Comparison of ENCODE assay signal across 19 cellular contexts in the genomic region with DNA sequence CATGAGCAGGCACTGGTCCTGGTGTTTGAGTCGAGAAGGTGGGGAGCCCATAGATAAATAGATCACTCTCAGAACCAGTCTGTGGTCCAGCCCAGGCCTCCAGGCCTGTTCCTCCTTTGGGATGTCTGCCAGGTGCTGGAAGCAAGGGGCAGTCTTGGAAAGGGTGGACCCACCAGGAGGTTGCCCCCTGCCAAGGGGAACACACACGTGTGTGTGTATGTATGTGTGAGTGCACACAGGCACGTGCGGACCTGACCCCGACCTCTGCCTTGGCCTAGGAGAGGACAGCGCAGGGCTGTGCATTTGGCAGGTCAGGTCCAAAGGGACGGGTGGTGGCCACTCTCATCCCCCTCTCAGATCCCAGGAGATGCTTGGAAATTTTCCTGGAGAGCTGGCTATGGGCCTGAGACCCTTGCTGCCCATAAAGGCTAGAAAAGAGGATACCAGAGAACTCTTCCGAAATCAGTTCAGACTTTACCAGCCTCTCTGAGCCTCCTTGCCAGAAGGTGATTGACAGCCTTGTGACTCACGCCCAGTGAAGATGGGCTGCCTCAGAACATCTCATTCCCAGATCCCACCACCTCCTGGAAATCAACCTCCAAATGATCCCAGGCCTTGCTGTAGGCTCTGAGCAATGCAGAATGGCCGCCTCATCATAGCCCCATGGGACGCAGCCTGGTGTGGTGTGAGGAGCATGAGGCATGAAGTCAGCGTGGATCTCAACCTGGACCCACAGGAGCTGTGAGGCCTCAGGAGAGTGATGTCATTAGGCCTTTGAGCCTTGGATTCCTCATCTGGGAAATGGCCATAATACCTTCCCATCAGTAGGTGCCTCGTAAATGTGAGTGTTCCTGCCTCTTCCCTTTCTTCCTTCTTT. TPM values are rescaled to one million over a fixed set of nuclear protein-coding genes. Genes with fewer than 3 reads are reported as not detected.
DNase-seq lines count a peak whose midpoint lies in the region; ATAC-seq, FAIRE-seq and TF ChIP-seq lines count a peak whose summit lies in the region.
"Had no signal": no experiment of that assay in that cellular context is flagged by ENCODE, and none has a peak within 500 bp of the region (broad histone marks: within the 10 kb centered on the region; RNA-seq: fewer than 3 reads in every experiment).

No MANE protein-coding gene starts in this region.

- H3K27ac ChIP-seq in GM23248 (no peak overlapping the region), GM12878 (ENCODE audit: control insufficient read depth, insufficient read depth) (no peak overlapping the region), mesenchymal stem cell (ENCODE audit: low read length, poor library complexity, severe bottlenecking) (no peak overlapping the region), ovary (no peak overlapping the region)
- H3K27ac ChIP-seq in CD4-positive, alpha-beta T cell (ENCODE audit: low read depth, low read length) = no peak overlapping the region

- H4K8ac ChIP-seq in mesenchymal stem cell (ENCODE audit: low read length) = no peak overlapping the region

- peaks cover 23% of the 10 kb centered on the region for H3F3A ChIP-seq in GM23248 (ENCODE audit: insufficient read depth)

- H3K9ac ChIP-seq in GM23248 (no peak overlapping the region), GM12878 (ENCODE audit: control insufficient read depth, insufficient read depth, low read length) (no peak overlapping the region), mesenchymal stem cell (ENCODE audit: low read length) (no peak overlapping the region)

- H3K27me3 ChIP-seq in GM23248 (replicated peaks; ENCODE audit: insufficient read depth) (no peaks in the 10 kb centered on the region), GM12878 (replicated peaks in 1 of 2; ENCODE audit: control insufficient read depth in 2 of 2, insufficient read depth in 2 of 2, low read length in 1 of 2) (no peaks in the 10 kb centered on the region), mesenchymal stem cell (ENCODE audit: control insufficient read depth in 1 of 2, insufficient read depth in 1 of 2, low read length in 2 of 2) (no peaks in the 10 kb centered on the region), ovary (no peaks in the 10 kb centered on the region)
- H3K27me3 ChIP-seq in CD4-positive, alpha-beta T cell (ENCODE audit: control insufficient read depth, insufficient read depth, low read length) = no peaks in the 10 kb centered on the region

- no peak overlapping the region for H2BK5ac ChIP-seq in mesenchymal stem cell (ENCODE audit: low read depth, low read length, poor library complexity, severe bottlenecking)

- peak overlapping the region; percentile 32 for H3K27ac Mint-ChIP-seq in stimulated activated effector memory CD8-positive, alpha-beta T cell treated with anti-CD3 and anti-CD28 coated beads, Interleukin-12 subunit alpha, Interleukin-12 subunit beta, amount 100 ng/mL, for 72 hours
- no peak overlapping the region for H3K27ac Mint-ChIP-seq in activated T-helper 17 cell treated with anti-CD3 and anti-CD28 coated beads, Interleukin-2, amount 50 U/mL, for 72 hours
- H3K27ac Mint-ChIP-seq in CD4-positive, alpha-beta T cell = no peak overlapping the region
- H3K27ac Mint-ChIP-seq: activated CD4-positive, alpha-beta memory T cell treated with anti-CD3 and anti-CD28 coated beads for 36 hours; activated naive CD4-positive, alpha-beta T cell treated with anti-CD3 and anti-CD28 coated beads, Interleukin-2, amount 50 U/mL, for 24 hours; CD4-positive, CD25-positive, alpha-beta regulatory T cell had no signal

- H3K79me2 ChIP-seq in GM23248 (ENCODE audit: insufficient read depth) (no peaks in the 10 kb centered on the region), GM12878 (ENCODE audit: control insufficient read depth, insufficient read depth, low read length) (no peaks in the 10 kb centered on the region)

- no TSS peak for BruUV-seq in GM12878 (replicated peaks; lab: Mats Ljungman, UMichigan)

- WGBS in GM23248 (ENCODE audit: low coverage in 1 of 2, low lambda C conversion rate in 2 of 2, missing lambda C conversion rate in 2 of 2), 2 experiments = 85 to 87% methylated on average over 13 of the region's 13 CpGs
- 62% methylated on average over 13 of the region's 13 CpGs for WGBS in GM12878 (ENCODE audit: insufficient coverage, insufficient replicate concordance, low lambda C conversion rate, missing lambda C conversion rate)
- 90% methylated on average over 13 of the region's 13 CpGs for WGBS in mesenchymal stem cell
- WGBS in ovary, 3 donors = 91 to 94% (median 91%) methylated on average over 13 of the region's 13 CpGs

- peak overlapping the region; percentile 34 for H4K91ac ChIP-seq in mesenchymal stem cell (ENCODE audit: low read length)

- no peaks in the 10 kb centered on the region for H3K36me3 Mint-ChIP-seq in stimulated activated effector memory CD8-positive, alpha-beta T cell treated with anti-CD3 and anti-CD28 coated beads, Interleukin-12 subunit alpha, Interleukin-12 subunit beta, amount 100 ng/mL, for 72 hours
- H3K36me3 Mint-ChIP-seq in activated T-helper 17 cell treated with anti-CD3 and anti-CD28 coated beads, Interleukin-2, amount 50 U/mL, for 72 hours (ENCODE audit: low read depth) = no peaks in the 10 kb centered on the region
- no peaks in the 10 kb centered on the region for H3K36me3 Mint-ChIP-seq in CD4-positive, alpha-beta T cell (ENCODE audit: low read depth)
- H3K36me3 Mint-ChIP-seq: activated CD4-positive, alpha-beta memory T cell treated with anti-CD3 and anti-CD28 coated beads for 36 hours; activated naive CD4-positive, alpha-beta T cell treated with anti-CD3 and anti-CD28 coated beads, Interleukin-2, amount 50 U/mL, for 24 hours; CD4-positive, CD25-positive, alpha-beta regulatory T cell had no signal

- H3K4me3 Mint-ChIP-seq in stimulated activated effector memory CD8-positive, alpha-beta T cell treated with anti-CD3 and anti-CD28 coated beads, Interleukin-12 subunit alpha, Interleukin-12 subunit beta, amount 100 ng/mL, for 72 hours = no peak overlapping the region
- no peak overlapping the region for H3K4me3 Mint-ChIP-seq in activated T-helper 17 cell treated with anti-CD3 and anti-CD28 coated beads, Interleukin-2, amount 50 U/mL, for 72 hours
- no peak overlapping the region for H3K4me3 Mint-ChIP-seq in CD4-positive, alpha-beta T cell
- H3K4me3 Mint-ChIP-seq: activated CD4-positive, alpha-beta memory T cell treated with anti-CD3 and anti-CD28 coated beads for 36 hours; activated naive CD4-positive, alpha-beta T cell treated with anti-CD3 and anti-CD28 coated beads, Interleukin-2, amount 50 U/mL, for 24 hours; CD4-positive, CD25-positive, alpha-beta regulatory T cell had no signal

- H2BK120ac ChIP-seq in mesenchymal stem cell (ENCODE audit: low read depth, low read length) = no peak overlapping the region

- H3K4me3 ChIP-seq in GM23248 = no peak overlapping the region
- H3K4me3 ChIP-seq in GM12878 = no peak overlapping the region
- no peak overlapping the region for H3K4me3 ChIP-seq in mesenchymal stem cell (ENCODE audit: insufficient read depth in 1 of 2, low read depth in 1 of 2, low read length in 2 of 2)
- H3K4me3 ChIP-seq in ovary = no peak overlapping the region

- H3K4me1 ChIP-seq in GM23248 (ENCODE audit: insufficient read depth) (peaks cover 22% of the 10 kb centered on the region), GM12878 (ENCODE audit: control insufficient read depth, insufficient read depth, low read length) (peaks cover 15% of the 10 kb centered on the region), mesenchymal stem cell (ENCODE audit: control insufficient read depth, insufficient read depth, low read depth, low read length) (peaks cover 2% of the 10 kb centered on the region), ovary (ENCODE audit: insufficient read depth) (no peaks in the 10 kb centered on the region)

- TF ChIP-seq CTCF in GM12878 (IDR thresholded peaks at IDR 0.05 in 2 of 3, conservative IDR thresholded peaks at IDR 0.05 in 1 of 3; ENCODE audit: control insufficient read depth in 2 of 3, extremely low read depth in 1 of 3, insufficient read depth in 1 of 3, low read depth in 3 of 3, low read length in 3 of 3) = no peak
- no peak for TF ChIP-seq CTCF in ovary (IDR thresholded peaks at IDR 0.05)
- TF ChIP-seq CTCF in CD4-positive, alpha-beta T cell (IDR thresholded peaks at IDR 0.05) = no peak

- peak overlapping the region in 1 of 2 experiments; percentile 50 for H2BK12ac ChIP-seq in mesenchymal stem cell (ENCODE audit: low read length in 2 of 2)

- no peak for TF ChIP-seq RAD21 in GM12878 (IDR thresholded peaks at IDR 0.05; ENCODE audit: insufficient read depth, low read depth, low read length)

- H3K18ac ChIP-seq in mesenchymal stem cell (ENCODE audit: low read depth in 1 of 2, low read length in 2 of 2) = no peak overlapping the region

- no peaks in the 10 kb centered on the region for H3K9me3 Mint-ChIP-seq in stimulated activated effector memory CD8-positive, alpha-beta T cell treated with anti-CD3 and anti-CD28 coated beads, Interleukin-12 subunit alpha, Interleukin-12 subunit beta, amount 100 ng/mL, for 72 hours
- H3K9me3 Mint-ChIP-seq in activated T-helper 17 cell treated with anti-CD3 and anti-CD28 coated beads, Interleukin-2, amount 50 U/mL, for 72 hours = no peaks in the 10 kb centered on the region
- H3K9me3 Mint-ChIP-seq in CD4-positive, alpha-beta T cell = no peaks in the 10 kb centered on the region
- H3K9me3 Mint-ChIP-seq: activated CD4-positive, alpha-beta memory T cell treated with anti-CD3 and anti-CD28 coated beads for 36 hours; activated naive CD4-positive, alpha-beta T cell treated with anti-CD3 and anti-CD28 coated beads, Interleukin-2, amount 50 U/mL, for 24 hours; CD4-positive, CD25-positive, alpha-beta regulatory T cell had no signal

- no peak overlapping the region for H2AK5ac ChIP-seq in mesenchymal stem cell (ENCODE audit: low read length, severe bottlenecking)

- no peaks in the 10 kb centered on the region for H3K9me3 ChIP-seq in GM23248 (ENCODE audit: low read depth)
- H3K9me3 ChIP-seq in GM12878 (replicated peaks; ENCODE audit: control insufficient read depth, insufficient read depth, low read length) = no peaks in the 10 kb centered on the region
- H3K9me3 ChIP-seq in mesenchymal stem cell (ENCODE audit: control insufficient read depth, low read length) = no peaks in the 10 kb centered on the region
- no peaks in the 10 kb centered on the region for H3K9me3 ChIP-seq in ovary
- H3K9me3 ChIP-seq in CD4-positive, alpha-beta T cell (ENCODE audit: control insufficient read depth, low read length) = no peaks in the 10 kb centered on the region

- POLR2A ChIA-PET in GM12878 (lab: Charles Lee) = no interaction called here
- POLR2A ChIA-PET in CD4-positive, alpha-beta T cell (lab: Charles Lee) = no interaction called here

- SMC1A ChIA-PET in GM12878 (lab: Charles Lee; ENCODE audit: uncharacterized antibody, unreplicated experiment) = interaction anchor here (1.7 kb wide), 1 partner anchor 56 kb away, joined by 4 read pairs; no protein-coding TSS in a partner anchor

- H3K4ac ChIP-seq in mesenchymal stem cell (ENCODE audit: low read depth in 1 of 2, low read length in 2 of 2) = no peak overlapping the region

- H3K23ac ChIP-seq in mesenchymal stem cell (ENCODE audit: low read length in 2 of 2) = no peak overlapping the region

- TF ChIP-seq EP300 in GM12878 (IDR thresholded peaks at IDR 0.05; ENCODE audit: borderline replicate concordance in 1 of 2, control insufficient read depth in 1 of 2, low read depth in 2 of 2, low read length in 2 of 2) (no peak), ovary (IDR thresholded peaks at IDR 0.05) (no peak)

- H3K27me3 Mint-ChIP-seq in activated T-helper 17 cell treated with anti-CD3 and anti-CD28 coated beads, Interleukin-2, amount 50 U/mL, for 72 hours = no peaks in the 10 kb centered on the region
- H3K27me3 Mint-ChIP-seq in CD4-positive, alpha-beta T cell = no peaks in the 10 kb centered on the region
- H3K27me3 Mint-ChIP-seq: activated CD4-positive, alpha-beta memory T cell treated with anti-CD3 and anti-CD28 coated beads for 36 hours; activated naive CD4-positive, alpha-beta T cell treated with anti-CD3 and anti-CD28 coated beads, Interleukin-2, amount 50 U/mL, for 24 hours had no signal

- intact Hi-C loops in GM12878 (cut with micrococcal nuclease; ENCODE audit: unreplicated experiment) (no loop called here), ovary (cut with DNase I) (no loop called here)
- intact Hi-C loops in CD4-positive, alpha-beta T cell (cut with DNase I, micrococcal nuclease) = no loop called here

- H2BK15ac ChIP-seq in mesenchymal stem cell (ENCODE audit: low read depth, poor library complexity, severe bottlenecking) = no peak overlapping the region

- no peaks in the 10 kb centered on the region for H4K20me1 ChIP-seq in GM23248 (ENCODE audit: insufficient read depth)
- H4K20me1 ChIP-seq in GM12878 (ENCODE audit: control insufficient read depth, insufficient read depth) = no peaks in the 10 kb centered on the region

- FAIRE-seq in GM12878 (lab: Jason Lieb, UNC) = no peak
- FAIRE-seq: GM12891 had no signal

- peaks cover 7% of the 10 kb centered on the region for H3K4me1 Mint-ChIP-seq in stimulated activated effector memory CD8-positive, alpha-beta T cell treated with anti-CD3 and anti-CD28 coated beads, Interleukin-12 subunit alpha, Interleukin-12 subunit beta, amount 100 ng/mL, for 72 hours
- H3K4me1 Mint-ChIP-seq in activated T-helper 17 cell treated with anti-CD3 and anti-CD28 coated beads, Interleukin-2, amount 50 U/mL, for 72 hours = no peaks in the 10 kb centered on the region
- H3K4me1 Mint-ChIP-seq in CD4-positive, alpha-beta T cell (ENCODE audit: low read depth) = no peaks in the 10 kb centered on the region
- H3K4me1 Mint-ChIP-seq: activated naive CD4-positive, alpha-beta T cell treated with anti-CD3 and anti-CD28 coated beads, Interleukin-2, amount 50 U/mL, for 24 hours; CD4-positive, CD25-positive, alpha-beta regulatory T cell had no signal

- H2AFZ ChIP-seq in GM23248 (no peak overlapping the region), GM12878 (ENCODE audit: control insufficient read depth, low read depth, low read length) (no peak overlapping the region), mesenchymal stem cell (ENCODE audit: low read depth, low read length) (no peak overlapping the region)

- DNase-seq in GM23248 (peak; percentile 58), GM12878 (ENCODE audit: low read depth, low spot score) (no peak), mesenchymal stem cell (no peak), ovary (no peak)
- DNase-seq in stimulated activated effector memory CD8-positive, alpha-beta T cell treated with anti-CD3 and anti-CD28 coated beads, Interleukin-12 subunit alpha, Interleukin-12 subunit beta, amount 100 ng/mL, for 72 hours (ENCODE audit: low spot score in 2 of 2) = no peak
- no peak for DNase-seq in CD4-positive, alpha-beta T cell
- DNase-seq: activated CD4-positive, alpha-beta memory T cell treated with anti-CD3 and anti-CD28 coated beads for 36 hours; aorta; CD4-positive, CD25-positive, alpha-beta regulatory T cell; effector CD4-positive, alpha-beta T cell; NCI-H1105 treated with DMSO at 0.1 percent for 48 hours; NCI-H510A; stimulated activated CD4-positive, alpha-beta T cell treated with anti-CD3 and anti-CD28 coated beads, Interleukin-12 subunit alpha, Interleukin-12 subunit beta, amount 100 ng/mL, for 4 hours; stimulated activated CD8-positive, alpha-beta memory T cell treated with anti-CD3 and anti-CD28 coated beads, Interleukin-4, amount 100 ng/mL, for 48 hours; T-helper 2 cell had no signal

- H3K36me3 ChIP-seq in GM23248 (ENCODE audit: low read depth) = no peaks in the 10 kb centered on the region
- no peaks in the 10 kb centered on the region for H3K36me3 ChIP-seq in GM12878 (ENCODE audit: control insufficient read depth in 2 of 2, insufficient read depth in 2 of 2, low read length in 1 of 2)
- no peaks in the 10 kb centered on the region for H3K36me3 ChIP-seq in mesenchymal stem cell (ENCODE audit: control insufficient read depth in 1 of 2, insufficient read depth in 2 of 2, low read depth in 1 of 2, low read length in 2 of 2)
- H3K36me3 ChIP-seq in ovary = no peaks in the 10 kb centered on the region

- H3K14ac ChIP-seq in mesenchymal stem cell (ENCODE audit: low read length in 2 of 2) = peak overlapping the region in 1 of 2 experiments; percentile 13

- no peaks in the 10 kb centered on the region for H3K9me2 ChIP-seq in GM23248 (ENCODE audit: insufficient read depth)

- no peak for ATAC-seq in GM12878
- ATAC-seq in stimulated activated effector memory CD8-positive, alpha-beta T cell treated with anti-CD3 and anti-CD28 coated beads, Interleukin-12 subunit alpha, Interleukin-12 subunit beta, amount 100 ng/mL, for 72 hours = no peak
- no peak for ATAC-seq in activated T-helper 17 cell treated with anti-CD3 and anti-CD28 coated beads, Interleukin-2, amount 50 U/mL, for 72 hours (replicated peaks)
- ATAC-seq in CD4-positive, alpha-beta T cell (ENCODE audit: poor library complexity) = no peak

- no peaks in the 10 kb centered on the region for H3K79me1 ChIP-seq in mesenchymal stem cell (replicated peaks; ENCODE audit: low read length, poor library complexity, severe bottlenecking)

- no peak overlapping the region for H3K4me2 ChIP-seq in GM23248 (ENCODE audit: unreplicated experiment)
- H3K4me2 ChIP-seq in GM12878 (ENCODE audit: control insufficient read depth, insufficient read depth) = no peak overlapping the region
- no peak overlapping the region for H3K4me2 ChIP-seq in mesenchymal stem cell (ENCODE audit: low read length, poor library complexity, severe bottlenecking)

- TF ChIP-seq POLR2A in GM12878 (IDR thresholded peaks at IDR 0.05; ENCODE audit: low read depth, low read length) (no peak), ovary (IDR thresholded peaks at IDR 0.05) (no peak)

- RAD21 ChIA-PET in GM12878 (lab: Charles Lee; ENCODE audit: unreplicated experiment) = no interaction called here

- CTCF ChIA-PET in GM12878 (lab: Yijun Ruan, JAX) = no interaction called here
- CTCF ChIA-PET in CD4-positive, alpha-beta T cell (lab: Charles Lee) = no interaction called here

- in situ Hi-C loops in GM23248 (cut with MboI) = no loop called here
- in situ Hi-C loops in GM12878 (cut with MboI) = no loop called here

RNA-seq across cellular contexts. Expression of gene CREB3L1, which starts 24.0 kb away (rescaled TPM):
- total RNA-seq in GM23248 (2014; rRNA removed; shearing (Covaris generic)) = 29.6 and 37.7 TPM in 2 replicates
- polyA plus RNA-seq in GM23248 (2016; fragmentation: Nextera tagmentation; extraction: Ambion mirVana) (146 and 151 TPM in 2 replicates), GM12878 (2011; rRNA removed) (0.18 and 0.26 TPM in 2 replicates), GM12878 (2014; fragmentation: Illumina TruSeq; extraction: Trizol) (0.25 and 0.28 TPM in 2 replicates), GM12878 (2014; fragmentation: Nextera tagmentation; extraction: Ambion mirVana) (under 1 TPM; 0.03 to 0.13 TPM), GM12878 (2014; rRNA removed) (0.20 and 0.28 TPM in 2 replicates), GM12878 (2016; fragmentation: Nextera tagmentation; extraction: Ambion mirVana) (under 1 TPM; 0.24 to 0.27 TPM), ovary (10 to 100 TPM in 1 of 2 donors, 1 to 10 TPM in 1; 7.5 to 25.9 TPM)
- total RNA-seq in GM12878 (2013; cell fraction: nucleolus; rRNA removed) = 3.5 and 4.3 TPM in 2 replicates
- total RNA-seq in GM12878 (2014; rRNA removed) (0.11 and 1.2 TPM in 2 replicates), GM12878 (2014; rRNA removed; fragmentation: Illumina TruSeq; extraction: Trizol) (0.04 TPM in 1 of 2 replicates, not detected in the other), GM12878 (2021) (1.0 and 1.4 TPM in 2 replicates), ovary (10 to 100 TPM in 3 of 7 donors, 1 to 10 TPM in 4; 1.7 to 63.0 (median 5.2) TPM)
- 0.91 TPM for polyA plus RNA-seq in GM12878 (2011; ENCODE audit: low read depth)
- 0.20 and 0.30 TPM in 2 replicates for polyA plus RNA-seq in GM12878 (2011; cell fraction: cytosol; rRNA removed)
- 0.37 and 0.75 TPM in 2 replicates for polyA plus RNA-seq in GM12878 (2011; cell fraction: nucleus; rRNA removed)
- polyA plus RNA-seq in GM12878 (2012) = 2.7 and 3.3 TPM in 2 replicates
- polyA minus RNA-seq in GM12878 (2011; rRNA and poly(A)+ RNA removed) = 0.31 and 0.37 TPM in 2 replicates
- 0.94 and 2.4 TPM in 2 replicates for polyA minus RNA-seq in GM12878 (2011; cell fraction: cytosol; rRNA and poly(A)+ RNA removed)
- polyA minus RNA-seq in GM12878 (2011; cell fraction: nucleus; rRNA and poly(A)+ RNA removed) = 0.36 and 0.67 TPM in 2 replicates
- polyA plus RNA-seq in mesenchymal stem cell (2013, experiment 1 of 2) = 223 TPM
- polyA plus RNA-seq in mesenchymal stem cell (2013, experiment 2 of 2) = 217 TPM
- total RNA-seq in activated T-helper 17 cell treated with anti-CD3 and anti-CD28 coated beads, Interleukin-2, amount 50 U/mL, for 72 hours = not detected
- total RNA-seq in CD4-positive, alpha-beta T cell = not detected
- total RNA-seq: activated CD4-positive, alpha-beta memory T cell treated with anti-CD3 and anti-CD28 coated beads for 36 hours; CD4-positive, CD25-positive, alpha-beta regulatory T cell; SK-MEL-5 had no signal
- polyA plus RNA-seq: CD4-positive, CD25-positive, alpha-beta regulatory T cell had no signal
